25 cellular contexts compared by ENCODE assay signal in genomic region chr18:55884498-55884897, GRCh38.
"Had no signal": no experiment of that assay in that cellular context is flagged by ENCODE, and none has a peak within 500 bp of the region (broad histone marks: within the 10 kb centered on the region; RNA-seq: fewer than 3 reads in every experiment).

No MANE protein-coding gene starts in this region.

- H3K4me1 ChIP-seq: Peyer's patch, SJCRH30 had no signal

- H3K27me3 Mint-ChIP-seq: T-cell had no signal

- H3K4me3 Mint-ChIP-seq: T-cell; T-helper 1 cell treated with Interleukin-12 subunit alpha and Interleukin-12 subunit beta and Interleukin-4 antibody, amounts not matched to agents 30 μg/mL and 1 μg/mL, for 36 hours had no signal

- H3K36me3 ChIP-seq: Peyer's patch, SJCRH30 had no signal

- H3K9ac ChIP-seq: KMS-11 had no signal

- H3K9me3 Mint-ChIP-seq: T-helper 1 cell treated with Interleukin-12 subunit alpha and Interleukin-12 subunit beta and Interleukin-4 antibody, amounts not matched to agents 30 μg/mL and 1 μg/mL, for 36 hours had no signal

- H3K4me1 Mint-ChIP-seq: T-cell had no signal

- H3K27me3 ChIP-seq: Peyer's patch, SJCRH30 had no signal

- H3K9me3 ChIP-seq: Peyer's patch, SJCRH30 had no signal

- H3K27ac ChIP-seq: KMS-11, PC-9, Peyer's patch, SJCRH30 had no signal

- DNase-seq: NCI-H1092, NCI-H1105 treated with DMSO at 0.1 percent for 48 hours, NCI-H1417 treated with DMSO at 0.1 percent for 48 hours, NCI-H146, NCI-H1694 treated with DMSO at 0.1 percent for 48 hours, NCI-H2029, NCI-H2081 treated with DMSO at 0.1 percent for 48 hours, NCI-H2171, NCI-H226, NCI-H446, NCI-H510A, NCI-H524 treated with DMSO at 0.1 percent for 48 hours, NCI-H69, NCI-H774, OCI-M1, PC-9, Peyer's patch, SHP77 treated with DMSO at 0.1 percent for 48 hours, SJCRH30, SW 1271, T-cell had no signal

- H3K4me2 ChIP-seq: KMS-11, PC-9 had no signal

- H3K4me3 ChIP-seq: PC-9, Peyer's patch, SJCRH30 had no signal

- H2AFZ ChIP-seq: PC-9 had no signal

- ATAC-seq: Right ventricle myocardium inferior, SK-N-SH treated with all-trans-retinoic acid at 6 μM for 48 hours, T-cell had no signal

- H3K27ac Mint-ChIP-seq: T-cell; T-helper 1 cell treated with Interleukin-12 subunit alpha and Interleukin-12 subunit beta and Interleukin-4 antibody, amounts not matched to agents 30 μg/mL and 1 μg/mL, for 36 hours had no signal
